In the genomic region with DNA sequence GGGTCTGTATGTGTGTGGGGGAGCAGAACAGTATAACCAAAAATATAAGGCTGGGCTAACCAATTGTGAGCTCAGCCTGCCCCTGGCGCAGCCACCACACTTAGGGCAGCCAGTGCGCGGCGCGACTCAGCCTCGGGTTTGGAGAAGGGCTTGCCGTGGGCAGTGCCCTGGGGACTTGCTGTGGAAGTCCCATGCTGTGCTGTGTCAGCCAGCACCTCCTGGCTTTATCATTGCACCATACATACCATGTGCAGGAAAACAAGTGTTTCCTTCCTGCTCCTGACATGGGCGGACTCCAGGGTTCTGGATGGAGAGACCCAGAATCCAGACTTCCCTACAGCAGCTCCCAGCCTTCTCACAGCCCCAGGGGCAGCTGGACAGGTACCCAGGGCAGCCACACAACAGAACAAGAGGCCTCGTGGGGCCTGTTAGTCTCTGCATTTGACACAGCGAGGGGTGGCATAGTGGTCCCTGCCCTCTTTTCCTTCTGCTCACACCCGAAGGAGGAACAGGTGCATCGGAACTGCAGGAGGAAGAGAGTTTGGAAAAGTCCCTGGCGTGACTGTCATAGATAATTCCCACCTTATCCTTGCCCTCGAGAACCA, we compare ENCODE assay signal across 25 cellular contexts. TPM values are rescaled to one million over a fixed set of nuclear protein-coding genes. Genes with fewer than 3 reads are reported as not detected.
"Had no signal": no experiment of that assay in that cellular context is flagged by ENCODE, and none has a peak within 500 bp of the region (broad histone marks: within the 10 kb centered on the region; RNA-seq: fewer than 3 reads in every experiment).

No MANE protein-coding gene starts in this region.

- H3K27ac ChIP-seq: ascending aorta, neural progenitor cell, pancreas, sigmoid colon, spleen, tibial artery, uterus had no signal

- H3K4me1 Mint-ChIP-seq: activated CD4-positive, alpha-beta T cell treated with anti-CD3 and anti-CD28 coated beads, Interleukin-2, amount 10 ng/mL, durations not matched to agents 7 days and 5 days; memory B cell; naive thymus-derived CD4-positive, alpha-beta T cell; T-cell had no signal

- H3K27ac Mint-ChIP-seq: activated CD4-positive, alpha-beta T cell treated with anti-CD3 and anti-CD28 coated beads, Interleukin-2, amount 10 ng/mL, durations not matched to agents 7 days and 5 days; dendritic cell treated with granulocyte-macrophage colony-stimulating factor and Interleukin-4, amounts not matched to agents 40 ng/mL and 50 ng/mL, for 4 days; effector memory CD8-positive, alpha-beta T cell; memory B cell; naive thymus-derived CD4-positive, alpha-beta T cell; neural progenitor cell; T-cell had no signal

- H3K4me3 ChIP-seq: ascending aorta, neural progenitor cell, pancreas, sigmoid colon, spleen, tibial artery, uterus had no signal

- H3K36me3 Mint-ChIP-seq: memory B cell; naive thymus-derived CD4-positive, alpha-beta T cell; neural progenitor cell; T-cell had no signal

- H3K9ac ChIP-seq: neural progenitor cell had no signal

- FAIRE-seq: islet of Langerhans, pancreas had no signal

- H3K27me3 ChIP-seq: ascending aorta, neural progenitor cell, pancreas, sigmoid colon, uterus had no signal

- H3K36me3 ChIP-seq: ascending aorta, neural progenitor cell, pancreas, sigmoid colon, spleen, tibial artery, uterus had no signal

- H3K27me3 Mint-ChIP-seq: dendritic cell treated with granulocyte-macrophage colony-stimulating factor and Interleukin-4, amounts not matched to agents 40 ng/mL and 50 ng/mL, for 4 days; memory B cell had no signal

- H3K9me3 Mint-ChIP-seq: activated CD4-positive, alpha-beta T cell treated with anti-CD3 and anti-CD28 coated beads, Interleukin-2, amount 10 ng/mL, durations not matched to agents 7 days and 5 days; dendritic cell treated with granulocyte-macrophage colony-stimulating factor and Interleukin-4, amounts not matched to agents 40 ng/mL and 50 ng/mL, for 4 days; effector memory CD8-positive, alpha-beta T cell; memory B cell; naive thymus-derived CD4-positive, alpha-beta T cell; neural progenitor cell; T-cell had no signal

- DNase-seq: activated CD4-positive, alpha-beta T cell treated with anti-CD3 and anti-CD28 coated beads, Interleukin-2, amount 10 ng/mL, durations not matched to agents 7 days and 5 days; activated CD8-positive, alpha-beta memory T cell treated with anti-CD3 and anti-CD28 coated beads for 24 hours; activated CD8-positive, alpha-beta memory T cell treated with anti-CD3 and anti-CD28 coated beads, Interleukin-2, amount 50 U/mL, for 48 hours; activated effector memory CD4-positive, alpha-beta T cell treated with Interleukin-2 at 50 U/mL for 16 hours; activated naive CD4-positive, alpha-beta T cell treated with anti-CD3 and anti-CD28 coated beads, Interleukin-2, amount 50 U/mL, for 16 hours; activated T-cell treated with anti-CD3 and anti-CD28 coated beads, Interleukin-2, amount 50 U/mL, for 48 hours; cerebellar nuclear complex; effector memory CD8-positive, alpha-beta T cell; foreskin fibroblast; hippocampal formation; naive thymus-derived CD4-positive, alpha-beta T cell; pancreas; sigmoid colon; spleen; stimulated activated naive CD4-positive, alpha-beta T cell; T-cell; T-helper 9 cell; uterus had no signal

- H3K9me3 ChIP-seq: ascending aorta, pancreas, sigmoid colon, spleen, tibial artery, uterus had no signal

- H3K4me3 Mint-ChIP-seq: activated CD4-positive, alpha-beta T cell treated with anti-CD3 and anti-CD28 coated beads, Interleukin-2, amount 10 ng/mL, durations not matched to agents 7 days and 5 days; dendritic cell treated with granulocyte-macrophage colony-stimulating factor and Interleukin-4, amounts not matched to agents 40 ng/mL and 50 ng/mL, for 4 days; effector memory CD8-positive, alpha-beta T cell; memory B cell; naive thymus-derived CD4-positive, alpha-beta T cell; neural progenitor cell; T-cell had no signal

- H3K4me1 ChIP-seq: ascending aorta, pancreas, sigmoid colon, spleen, tibial artery, uterus had no signal

- ATAC-seq: effector memory CD8-positive, alpha-beta T cell; naive thymus-derived CD4-positive, alpha-beta T cell; pancreas; SK-N-SH treated with all-trans-retinoic acid at 6 μM for 48 hours; T-cell had no signal

RNA-seq across cellular contexts. Expression of a gene that starts 54.2 kb away (rescaled TPM):
- polyA plus RNA-seq: naive thymus-derived CD4-positive, alpha-beta T cell had no signal
